ENCODE assay signal across 8 cellular contexts in genomic region chr6:107822154-107823046, GRCh38. TPM values are rescaled to one million over a fixed set of nuclear protein-coding genes. Genes with fewer than 3 reads are reported as not detected.
DNase-seq lines count a peak whose midpoint lies in the region; ATAC-seq and TF ChIP-seq lines count a peak whose summit lies in the region.

No MANE protein-coding gene starts in this region.

- no peaks in the 10 kb centered on the region for H3K27me3 ChIP-seq in neural cell (ENCODE audit: insufficient read depth, low read depth, low read length)

- intact Hi-C loops in Right ventricle myocardium superior (cut with DNase I), result no loop called here

- H3K4me1 Mint-ChIP-seq in activated T-cell treated with anti-CD3 and anti-CD28 coated beads, Interleukin-2, amount 50 U/mL, for 4 hours (ENCODE audit: low read depth), result peaks cover 70% of the 10 kb centered on the region

- peaks cover 7% of the 10 kb centered on the region for H3F3A ChIP-seq in neural cell (ENCODE audit: insufficient read depth, low read length, poor library complexity, severe bottlenecking)

- peak overlapping the region; percentile 99 for H3K27ac ChIP-seq in neural cell (ENCODE audit: low read length)

- H3K9me3 ChIP-seq in neural cell (ENCODE audit: low read length), result no peaks in the 10 kb centered on the region

- peak; percentile 46 for DNase-seq in activated T-cell treated with anti-CD3 and anti-CD28 coated beads, Interleukin-2, amount 50 U/mL, for 4 hours
- no peak for DNase-seq in cortex of kidney (lab: John Stamatoyannopoulos, UW)
- DNase-seq in Right ventricle myocardium superior, result no peak
- DNase-seq in NCI-H526 treated with DMSO at 0.1 percent for 48 hours (lab: John Stamatoyannopoulos, UW), result no peak

- no peak for TF ChIP-seq RAD21 in neural cell (conservative IDR thresholded peaks at IDR 0.05)

- H3K9me2 ChIP-seq in neural cell (ENCODE audit: insufficient read depth, low read length), result no peaks in the 10 kb centered on the region

- peaks cover 38% of the 10 kb centered on the region for H3K79me2 ChIP-seq in neural cell (replicated peaks; ENCODE audit: insufficient read depth, low read length)

- no peak for TF ChIP-seq CTCF in neural cell (IDR thresholded peaks at IDR 0.05; ENCODE audit: poor library complexity, severe bottlenecking)

- no peaks in the 10 kb centered on the region for H3K36me3 ChIP-seq in neural cell (ENCODE audit: insufficient read depth, low read length)

- no peaks in the 10 kb centered on the region for H3K9me3 Mint-ChIP-seq in activated T-cell treated with anti-CD3 and anti-CD28 coated beads, Interleukin-2, amount 50 U/mL, for 4 hours

- H3K4me2 ChIP-seq in neural cell (ENCODE audit: low read length), result peak overlapping the region; percentile 93

- peak overlapping the region; percentile 72 for H3K4me3 ChIP-seq in neural cell (ENCODE audit: low read length)

- no peak for TF ChIP-seq EP300 in neural cell (conservative IDR thresholded peaks at IDR 0.05; ENCODE audit: poor library complexity, severe bottlenecking)

- H3K27me3 Mint-ChIP-seq in activated T-cell treated with anti-CD3 and anti-CD28 coated beads, Interleukin-2, amount 50 U/mL, for 4 hours (ENCODE audit: low read depth), result no peaks in the 10 kb centered on the region

- peak overlapping the region; percentile 75 for H3K9ac ChIP-seq in neural cell (ENCODE audit: low read length)

- ATAC-seq in GM18511 (IDR thresholded peaks at IDR 0.05; ENCODE audit: unreplicated experiment) (peak; percentile 65), HG03354 (IDR thresholded peaks at IDR 0.05; ENCODE audit: poor library complexity, severe bottlenecking, unreplicated experiment) (peak; percentile 57), Right ventricle myocardium superior (ENCODE audit: poor library complexity) (no peak), HG03196 (IDR thresholded peaks at IDR 0.05; ENCODE audit: unreplicated experiment) (no peak)
- ATAC-seq in activated T-cell treated with anti-CD3 and anti-CD28 coated beads, Interleukin-2, amount 50 U/mL, for 4 hours, result peak; percentile 22 to 39

- peak overlapping the region; percentile 93 for H3K4me3 Mint-ChIP-seq in activated T-cell treated with anti-CD3 and anti-CD28 coated beads, Interleukin-2, amount 50 U/mL, for 4 hours

- no peaks in the 10 kb centered on the region for H4K20me1 ChIP-seq in neural cell (ENCODE audit: insufficient read depth)

- peaks cover 4% of the 10 kb centered on the region for H3K36me3 Mint-ChIP-seq in activated T-cell treated with anti-CD3 and anti-CD28 coated beads, Interleukin-2, amount 50 U/mL, for 4 hours (ENCODE audit: insufficient read depth)

- no peak overlapping the region for H2AFZ ChIP-seq in neural cell (ENCODE audit: low read depth, low read length)

TF ChIP-seq in neural cell, 6 proteins besides CTCF, POLR2A, EP300 and RAD21:
- TF ChIP-seq MXI1 (conservative IDR thresholded peaks at IDR 0.05; ENCODE audit: poor library complexity, severe bottlenecking) (no peak), SMC3 (conservative IDR thresholded peaks at IDR 0.05; ENCODE audit: poor library complexity) (no peak), POLR2AphosphoS5 (IDR thresholded peaks at IDR 0.05) (no peak), TAF1 (IDR thresholded peaks at IDR 0.05; ENCODE audit: low read depth) (no peak), EZH2 (IDR thresholded peaks at IDR 0.05; ENCODE audit: borderline replicate concordance, insufficient read depth, low read length, poor library complexity, severe bottlenecking) (no peak), REST (IDR thresholded peaks at IDR 0.05; ENCODE audit: borderline replicate concordance) (no peak)

RNA-seq across cellular contexts. Expression of gene SCML4, which starts 1.7 kb away (rescaled TPM):
- 1 to 10 TPM; 2.1 to 2.2 (median 2.2) TPM for total RNA-seq in activated T-cell treated with anti-CD3 and anti-CD28 coated beads, Interleukin-2, amount 50 U/mL, for 4 hours
- 13.7 and 14.9 TPM in 2 replicates for polyA plus RNA-seq in neural cell
- polyA minus RNA-seq in neural cell, result 41.6 and 42.9 TPM in 2 replicates
- total RNA-seq in Right ventricle myocardium superior, result 0.13 TPM

Comparison
In these comparisons a context has a peak if more than half of its experiments do, and no peak if none do; other contexts are left out.
1. ATAC-seq: peak in GM18511 (single experiment), HG03354 (single experiment) and activated T-cell treated with anti-CD3 and anti-CD28 coated beads, Interleukin-2, amount 50 U/mL, for 4 hours (2 of 2); none in Right ventricle myocardium superior (single experiment) and HG03196 (single experiment).